In genomic region chr6:4774296-4774695, GRCh38 we compare ENCODE assay signal across 10 cellular contexts. TPM values are rescaled to one million over a fixed set of nuclear protein-coding genes. Genes with fewer than 3 reads are reported as not detected.
DNase-seq lines count a peak whose midpoint lies in the region; ATAC-seq and TF ChIP-seq lines count a peak whose summit lies in the region.
"Had no signal": no experiment of that assay in that cellular context is flagged by ENCODE, and none has a peak within 500 bp of the region (broad histone marks: within the 10 kb centered on the region; RNA-seq: fewer than 3 reads in every experiment).

No MANE protein-coding gene starts in this region.

- peaks cover 41% of the 10 kb centered on the region for H3K4me1 Mint-ChIP-seq in activated T-cell treated with anti-CD3 and anti-CD28 coated beads, Interleukin-2, amount 50 U/mL, for 4 hours (ENCODE audit: low read depth)
- peaks cover 52% of the 10 kb centered on the region for H3K4me1 Mint-ChIP-seq in activated naive CD8-positive, alpha-beta T cell treated with anti-CD3 and anti-CD28 coated beads, Interleukin-2, amount 50 U/mL, for 24 hours

- TF ChIP-seq EP300 in transverse colon (IDR thresholded peaks at IDR 0.05; ENCODE audit: low read depth), result no peak

- peak overlapping the region; percentile 66 for H3K4me3 ChIP-seq in iPS-18c (ENCODE audit: insufficient read depth, low read depth, low read length)
- peak overlapping the region in 1 of 4 donors; percentile 59 for H3K4me3 ChIP-seq in transverse colon

- no peaks in the 10 kb centered on the region for H3K36me3 ChIP-seq in transverse colon

- no peak for DNase-seq in activated T-cell treated with anti-CD3 and anti-CD28 coated beads, Interleukin-2, amount 50 U/mL, for 4 hours
- DNase-seq in activated T-cell treated with anti-CD3 and anti-CD28 coated beads, Interleukin-2, amount 50 U/mL, for 48 hours, result no peak
- DNase-seq in activated naive CD8-positive, alpha-beta T cell treated with anti-CD3 and anti-CD28 coated beads, Interleukin-2, amount 50 U/mL, for 24 hours, result no peak
- DNase-seq in transverse colon (no peak), left cardiac atrium (no peak)
- DNase-seq: occipital lobe; stimulated activated CD4-positive, alpha-beta T cell treated with anti-CD3 and anti-CD28 coated beads, Interleukin-1b, Interleukin-23, amount 100 ng/mL, for 48 hours had no signal

- H3K9me3 ChIP-seq in iPS-18c (ENCODE audit: control insufficient read depth, insufficient read depth, low read length) (no peaks in the 10 kb centered on the region), transverse colon (no peaks in the 10 kb centered on the region)

- H3K4me1 ChIP-seq in transverse colon, result peaks cover 4 to 14% (median 10%) of the 10 kb centered on the region in 4 donors

- peak overlapping the region in 3 of 4 donors; percentile 78 to 93 (median 87) for H3K27ac ChIP-seq in transverse colon

- no peak for ATAC-seq in activated T-cell treated with anti-CD3 and anti-CD28 coated beads, Interleukin-2, amount 50 U/mL, for 4 hours
- no peak for ATAC-seq in activated naive CD8-positive, alpha-beta T cell treated with anti-CD3 and anti-CD28 coated beads, Interleukin-2, amount 50 U/mL, for 24 hours
- no peak for ATAC-seq in GM18868 (IDR thresholded peaks at IDR 0.05; ENCODE audit: unreplicated experiment)
- no peak for ATAC-seq in HG02981 (IDR thresholded peaks at IDR 0.05; ENCODE audit: unreplicated experiment)
- ATAC-seq in left cardiac atrium, result no peak

- no peaks in the 10 kb centered on the region for H3K27me3 ChIP-seq in transverse colon

- peak overlapping the region; percentile 83 for H3K4me3 Mint-ChIP-seq in activated T-cell treated with anti-CD3 and anti-CD28 coated beads, Interleukin-2, amount 50 U/mL, for 4 hours
- H3K4me3 Mint-ChIP-seq in activated naive CD8-positive, alpha-beta T cell treated with anti-CD3 and anti-CD28 coated beads, Interleukin-2, amount 50 U/mL, for 24 hours, result peak overlapping the region; percentile 79

- no peak for TF ChIP-seq POLR2A in transverse colon (IDR thresholded peaks at IDR 0.05)

- in situ Hi-C loops in transverse colon (cut with MboI; ENCODE audit: low pct_ligation_motif_present in 1 of 4, low pct_unique_long_range_greater_than_20kb in 1 of 4, low sequenced_read_pairs in 3 of 4), result no loop called here

- H3K27ac Mint-ChIP-seq in activated naive CD8-positive, alpha-beta T cell treated with anti-CD3 and anti-CD28 coated beads, Interleukin-2, amount 50 U/mL, for 24 hours, result peak overlapping the region; percentile 46

- H3K27me3 Mint-ChIP-seq in activated T-cell treated with anti-CD3 and anti-CD28 coated beads, Interleukin-2, amount 50 U/mL, for 4 hours (ENCODE audit: low read depth), result no peaks in the 10 kb centered on the region
- peaks cover 10% of the 10 kb centered on the region for H3K27me3 Mint-ChIP-seq in activated naive CD8-positive, alpha-beta T cell treated with anti-CD3 and anti-CD28 coated beads, Interleukin-2, amount 50 U/mL, for 24 hours

- 48 to 53% methylated on average over 6 of the region's 6 CpGs for WGBS in transverse colon (ENCODE audit: low coverage in 1 of 2), 2 donors

- intact Hi-C loops in transverse colon (cut with DNase I; ENCODE audit: low total_unique reads), result no loop called here
- intact Hi-C loops in left cardiac atrium (cut with DNase I), result loop anchor here in 1 of 2 donors (5.0 to 10.0 kb wide), 2 partner anchors 127 to 161 kb away; no protein-coding TSS in a partner anchor

- H3K36me3 Mint-ChIP-seq in activated T-cell treated with anti-CD3 and anti-CD28 coated beads, Interleukin-2, amount 50 U/mL, for 4 hours (ENCODE audit: insufficient read depth), result peaks cover 2% of the 10 kb centered on the region
- peaks cover 16% of the 10 kb centered on the region for H3K36me3 Mint-ChIP-seq in activated naive CD8-positive, alpha-beta T cell treated with anti-CD3 and anti-CD28 coated beads, Interleukin-2, amount 50 U/mL, for 24 hours (ENCODE audit: low read depth)

- TF ChIP-seq CTCF in transverse colon (IDR thresholded peaks at IDR 0.05), result no peak

- peaks cover 9% of the 10 kb centered on the region for H3K9me3 Mint-ChIP-seq in activated T-cell treated with anti-CD3 and anti-CD28 coated beads, Interleukin-2, amount 50 U/mL, for 4 hours
- peaks cover 25% of the 10 kb centered on the region for H3K9me3 Mint-ChIP-seq in activated naive CD8-positive, alpha-beta T cell treated with anti-CD3 and anti-CD28 coated beads, Interleukin-2, amount 50 U/mL, for 24 hours

RNA-seq across cellular contexts. Expression of gene CDYL, which starts 1.9 kb away (rescaled TPM):
- 10 to 100 TPM; 19.1 to 22.3 (median 21.4) TPM for total RNA-seq in activated T-cell treated with anti-CD3 and anti-CD28 coated beads, Interleukin-2, amount 50 U/mL, for 4 hours
- total RNA-seq in transverse colon, result 10 to 100 TPM; 23.6 to 40.8 (median 30.0) TPM
- 10 to 100 TPM; 26.9 to 31.2 TPM for total RNA-seq in left cardiac atrium
